Comparison of ENCODE assay signal across 9 cellular contexts in the genomic region with DNA sequence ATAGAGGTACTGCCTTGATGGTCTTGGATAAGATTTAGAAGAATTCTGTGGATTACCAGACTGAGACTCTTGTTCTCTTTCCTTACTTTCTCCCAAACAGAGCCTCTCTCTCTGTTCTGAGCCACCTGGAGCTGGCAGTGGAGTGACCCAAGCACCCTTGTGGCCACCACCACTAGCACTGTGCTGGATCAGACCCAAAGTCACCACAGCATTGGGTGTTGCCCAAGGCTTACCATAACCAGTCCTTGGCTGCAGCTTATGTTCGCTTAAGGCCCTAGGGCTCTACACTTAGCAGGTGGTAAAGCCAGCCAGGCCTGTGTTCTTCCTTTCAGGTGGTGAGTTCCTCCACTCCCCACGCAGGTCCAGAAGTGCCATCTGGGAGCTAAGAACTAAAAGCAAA.
"Had no signal": no experiment of that assay in that cellular context is flagged by ENCODE, and none has a peak within 500 bp of the region (broad histone marks: within the 10 kb centered on the region; RNA-seq: fewer than 3 reads in every experiment).

No MANE protein-coding gene starts in this region.

- H3K36me3 ChIP-seq: HAP-1 had no signal

- H3K9me3 ChIP-seq: HAP-1 had no signal

- H3K4me1 ChIP-seq: HAP-1 had no signal

- H2AFZ ChIP-seq: GM23248 had no signal

- DNase-seq: GM23248, GOT3, H7, HFFc6, KBM-7 had no signal

- H3K9ac ChIP-seq: GM23248 had no signal

- ATAC-seq: HCT116, HepG2 had no signal

- H3K27ac ChIP-seq: GM23248, HL-60 had no signal

- H3K4me3 ChIP-seq: GM23248, HAP-1 had no signal
